ENCODE assay signal across 8 cellular contexts in the genomic region with DNA sequence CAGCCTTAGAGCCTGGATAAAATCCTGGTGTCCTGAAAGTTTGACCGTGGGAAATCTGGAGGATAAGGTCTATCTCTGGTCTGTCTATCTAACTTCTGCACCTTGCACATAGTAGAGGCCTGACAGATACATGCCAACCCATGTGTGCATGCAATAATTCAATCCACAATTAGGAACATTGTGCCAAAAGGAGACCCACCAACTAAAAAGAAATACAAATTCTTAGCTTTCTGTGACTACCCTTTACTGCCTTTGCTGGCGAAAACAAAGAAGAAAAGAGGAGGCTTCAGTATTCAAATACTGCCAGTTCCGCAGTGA. TPM values are rescaled to one million over a fixed set of nuclear protein-coding genes. Genes with fewer than 3 reads are reported as not detected.
A peak's percentile ranks its signal among the peaks of the same experiment; 100 is the strongest.
DNase-seq lines count a peak whose midpoint lies in the region; ATAC-seq and TF ChIP-seq lines count a peak whose summit lies in the region.

No MANE protein-coding gene starts in this region.

- H3K27ac ChIP-seq in adrenal gland: peak overlapping the region in 4 of 5 donors; percentile 82 to 96 (median 92)
- peak overlapping the region; percentile 88 to 90 for H3K27ac ChIP-seq in left lung
- peak overlapping the region; percentile 93 to 95 for H3K27ac ChIP-seq in tibial artery

- no peak for TF ChIP-seq CTCF in adrenal gland (IDR thresholded peaks at IDR 0.05)
- no peak for TF ChIP-seq CTCF in left lung (IDR thresholded peaks at IDR 0.05)
- TF ChIP-seq CTCF in tibial artery (IDR thresholded peaks at IDR 0.05): no peak

- POLR2A ChIA-PET in activated CD4-positive, alpha-beta T cell treated with anti-CD3 and anti-CD28 coated beads, Interleukin-2, amount 10 ng/mL, durations not matched to agents 7 days and 5 days (lab: Charles Lee): interaction anchor here (0.6 to 0.7 kb wide), 2 partner anchors 235 to 1028 kb away, joined by 3 read pairs; no protein-coding TSS in a partner anchor

- CTCF ChIA-PET in activated CD4-positive, alpha-beta T cell treated with anti-CD3 and anti-CD28 coated beads, Interleukin-2, amount 10 ng/mL, durations not matched to agents 7 days and 5 days (lab: Charles Lee): interaction anchor here (1.2 kb wide), 1 partner anchor 295 kb away, joined by 3 read pairs; no protein-coding TSS in a partner anchor

- no peak for DNase-seq in activated CD4-positive, alpha-beta T cell treated with anti-CD3 and anti-CD28 coated beads, Interleukin-2, amount 10 ng/mL, durations not matched to agents 7 days and 5 days
- DNase-seq in activated CD4-positive, alpha-beta T cell treated with anti-CD3 and anti-CD28 coated beads for 1 hour: no peak
- DNase-seq in adrenal gland (no peak), left lung (no peak), tibial artery (no peak), SKM-1 (lab: John Stamatoyannopoulos, UW; ENCODE audit: unreplicated experiment) (no peak), epidermal melanocyte (ENCODE audit: insufficient read length, low spot score) (no peak)

- H3K4me3 Mint-ChIP-seq in activated CD4-positive, alpha-beta T cell treated with anti-CD3 and anti-CD28 coated beads, Interleukin-2, amount 10 ng/mL, durations not matched to agents 7 days and 5 days: peak overlapping the region; percentile 86

- no peaks in the 10 kb centered on the region for H3K9me3 ChIP-seq in adrenal gland (replicated peaks in 1 of 3)
- H3K9me3 ChIP-seq in left lung: no peaks in the 10 kb centered on the region
- no peaks in the 10 kb centered on the region for H3K9me3 ChIP-seq in tibial artery

- peaks cover 11 to 29% of the 10 kb centered on the region in 2 donors for H3K4me1 ChIP-seq in adrenal gland (replicated peaks in 1 of 2)
- peaks cover 10 to 30% of the 10 kb centered on the region in 2 donors for H3K4me1 ChIP-seq in left lung
- peaks cover 0 to 23% (median 13%) of the 10 kb centered on the region in 4 donors for H3K4me1 ChIP-seq in tibial artery

- peaks cover 14% of the 10 kb centered on the region for H3K36me3 Mint-ChIP-seq in activated CD4-positive, alpha-beta T cell treated with anti-CD3 and anti-CD28 coated beads, Interleukin-2, amount 10 ng/mL, durations not matched to agents 7 days and 5 days (ENCODE audit: low read depth)

- H3K27me3 ChIP-seq in adrenal gland (peaks cover 5% of the 10 kb centered on the region), left lung (peaks cover 5 to 25% of the 10 kb centered on the region in 2 donors), tibial artery (peaks cover 0 to 8% of the 10 kb centered on the region in 2 donors)

- peaks cover 20% of the 10 kb centered on the region for H3K27me3 Mint-ChIP-seq in activated CD4-positive, alpha-beta T cell treated with anti-CD3 and anti-CD28 coated beads, Interleukin-2, amount 10 ng/mL, durations not matched to agents 7 days and 5 days

- intact Hi-C loops in adrenal gland (cut with DNase I): no loop called here
- intact Hi-C loops in left lung (cut with DNase I): no loop called here
- intact Hi-C loops in tibial artery (cut with DNase I; ENCODE audit: low total_unique reads): loop anchor here (10.0 kb wide), 1 partner anchor 240 kb away; a partner anchor contains a TSS

- peak overlapping the region; percentile 94 for H3K27ac Mint-ChIP-seq in activated CD4-positive, alpha-beta T cell treated with anti-CD3 and anti-CD28 coated beads, Interleukin-2, amount 10 ng/mL, durations not matched to agents 7 days and 5 days

- WGBS in adrenal gland, 4 donors: 57 to 62% (median 58%) methylated on average over 3 of the region's 3 CpGs

- H3K4me1 Mint-ChIP-seq in activated CD4-positive, alpha-beta T cell treated with anti-CD3 and anti-CD28 coated beads, Interleukin-2, amount 10 ng/mL, durations not matched to agents 7 days and 5 days: peaks cover 22% of the 10 kb centered on the region

- no peak for TF ChIP-seq POLR2A in adrenal gland (IDR thresholded peaks at IDR 0.05)

- no peaks in the 10 kb centered on the region for H3K36me3 ChIP-seq in adrenal gland (replicated peaks in 1 of 2)
- H3K36me3 ChIP-seq in left lung: no peaks in the 10 kb centered on the region
- peaks cover 0 to 5% (median 0%) of the 10 kb centered on the region in 3 donors for H3K36me3 ChIP-seq in tibial artery

- peaks cover 4% of the 10 kb centered on the region for H3K9me3 Mint-ChIP-seq in activated CD4-positive, alpha-beta T cell treated with anti-CD3 and anti-CD28 coated beads, Interleukin-2, amount 10 ng/mL, durations not matched to agents 7 days and 5 days

- ATAC-seq in left lung: no peak
- ATAC-seq in GM18868 (IDR thresholded peaks at IDR 0.05; ENCODE audit: unreplicated experiment): no peak

- H3K4me3 ChIP-seq in adrenal gland (peak overlapping the region; percentile 31 to 86 (median 58)), left lung (peak overlapping the region; percentile 61), tibial artery (peak overlapping the region; percentile 84 to 96)

RNA-seq across cellular contexts. Expression of a gene that starts 0.4 kb away (rescaled TPM):
- total RNA-seq in activated CD4-positive, alpha-beta T cell treated with anti-CD3 and anti-CD28 coated beads, Interleukin-2, amount 10 ng/mL, durations not matched to agents 7 days and 5 days: 10 to 100 TPM; 21.3 to 21.6 TPM
- 10 to 100 TPM; 20.0 to 42.5 (median 26.0) TPM for total RNA-seq in adrenal gland
- 10 to 100 TPM in 1 of 3 donors, 1 to 10 TPM in 2; 4.6 to 22.4 (median 7.7) TPM for polyA plus RNA-seq in adrenal gland
- 10 to 100 TPM; 23.9 to 28.8 TPM for total RNA-seq in left lung

RNA-seq across cellular contexts. Expression of a gene that starts 44.7 kb away (rescaled TPM):
- total RNA-seq in activated CD4-positive, alpha-beta T cell treated with anti-CD3 and anti-CD28 coated beads, Interleukin-2, amount 10 ng/mL, durations not matched to agents 7 days and 5 days: not detected
- total RNA-seq in adrenal gland: 1 to 10 TPM in 2 of 8 donors, under 1 TPM in 4, not detected in 2; 0.41 to 2.3 (median 0.83) TPM
- polyA plus RNA-seq in adrenal gland: 1 to 10 TPM in 1 of 3 donors, under 1 TPM in 2; 0.56 to 1.3 (median 0.74) TPM
- total RNA-seq in left lung: 1 to 10 TPM; 1.7 to 4.1 TPM
